ENCODE assay signal across 19 cellular contexts in genomic region chr10:127948791-127949190, GRCh38. TPM values are rescaled to one million over a fixed set of nuclear protein-coding genes. Genes with fewer than 3 reads are reported as not detected.
DNase-seq lines count a peak whose midpoint lies in the region; ATAC-seq, FAIRE-seq and TF ChIP-seq lines count a peak whose summit lies in the region.
"Had no signal": no experiment of that assay in that cellular context is flagged by ENCODE, and none has a peak within 500 bp of the region (broad histone marks: within the 10 kb centered on the region; RNA-seq: fewer than 3 reads in every experiment).

No MANE protein-coding gene starts in this region.

- ATAC-seq in Right ventricle myocardium inferior: no peak
- no peak for ATAC-seq in GM21423 (IDR thresholded peaks at IDR 0.05; ENCODE audit: unreplicated experiment)
- ATAC-seq: GM12878, HCT116 had no signal

- H3K27ac ChIP-seq in right atrium auricular region (no peak overlapping the region), SJCRH30 (no peak overlapping the region)
- H3K27ac ChIP-seq: BLaER1 treated with 17β-estradiol and CSF1 and Interleukin-3, amounts not matched to agents 10 nM and 100 nM; GM23248 had no signal

- H3K4me3 ChIP-seq in right atrium auricular region (no peak overlapping the region), bronchial epithelial cell (ENCODE audit: low read depth, low read length) (no peak overlapping the region), epithelial cell of esophagus (ENCODE audit: low read length) (no peak overlapping the region), SJCRH30 (no peak overlapping the region)
- H3K4me3 ChIP-seq: BLaER1 treated with 17β-estradiol and CSF1 and Interleukin-3, amounts not matched to agents 10 nM and 100 nM; GM12878; GM23248 had no signal

- H3K27me3 ChIP-seq in right atrium auricular region: no peaks in the 10 kb centered on the region
- H3K27me3 ChIP-seq in bronchial epithelial cell (ENCODE audit: control insufficient read depth, insufficient read depth, low read length): no peaks in the 10 kb centered on the region
- H3K27me3 ChIP-seq in SJCRH30: no peaks in the 10 kb centered on the region
- H3K27me3 ChIP-seq: BLaER1 treated with 17β-estradiol and CSF1 and Interleukin-3, amounts not matched to agents 10 nM and 100 nM had no signal

- DNase-seq in right atrium auricular region (ENCODE audit: low spot score): peak; percentile 40
- DNase-seq in Right ventricle myocardium inferior (ENCODE audit: missing footprints): no peak
- peak; percentile 79 for DNase-seq in bronchial epithelial cell (ENCODE audit: low read depth)
- DNase-seq in epithelial cell of esophagus (ENCODE audit: low read depth): peak; percentile 68
- no peak for DNase-seq in SJCRH30
- DNase-seq in activated CD4-positive, alpha-beta T cell treated with anti-CD3 and anti-CD28 coated beads, Interleukin-2, amount 50 U/mL, for 1 hour: no peak
- DNase-seq: ACHN; Calu3; CD4-positive, CD25-positive, alpha-beta regulatory T cell; DMS 273 treated with DMSO at 0.1 percent for 48 hours; GM23248 had no signal

- H3K4me1 ChIP-seq in right atrium auricular region (peaks cover 0 to 8% of the 10 kb centered on the region in 2 donors), SJCRH30 (no peaks in the 10 kb centered on the region)

- TF ChIP-seq CTCF in right atrium auricular region (IDR thresholded peaks at IDR 0.05) (no peak), bronchial epithelial cell (IDR thresholded peaks at IDR 0.05; ENCODE audit: insufficient read depth, low read length, severe bottlenecking) (no peak), epithelial cell of esophagus (IDR thresholded peaks at IDR 0.05; ENCODE audit: insufficient read depth, low read depth, low read length, missing control alignments) (no peak)

- no peak for FAIRE-seq in bronchial epithelial cell (lab: Jason Lieb, UNC)
- FAIRE-seq: GM12878, GM18507, H54 had no signal

- H3K36me3 ChIP-seq in right atrium auricular region (no peaks in the 10 kb centered on the region), bronchial epithelial cell (ENCODE audit: control insufficient read depth, insufficient read depth, low read length) (no peaks in the 10 kb centered on the region), SJCRH30 (no peaks in the 10 kb centered on the region)

- no peaks in the 10 kb centered on the region for H3K9me3 ChIP-seq in right atrium auricular region
- no peaks in the 10 kb centered on the region for H3K9me3 ChIP-seq in SJCRH30 (replicated peaks)

- intact Hi-C loops in Right ventricle myocardium inferior (cut with DNase I): no loop called here

RNA-seq across cellular contexts. Expression of gene PTPRE, which starts 41.9 kb away (rescaled TPM):
- total RNA-seq in right atrium auricular region: 10 to 100 TPM; 11.3 to 23.5 TPM
- total RNA-seq in Right ventricle myocardium inferior: 17.4 TPM
- total RNA-seq in bronchial epithelial cell: 5.9 and 7.9 TPM in 2 replicates
- 5.2 and 5.3 TPM in 2 replicates for total RNA-seq in SJCRH30 (2014; rRNA removed; shearing (Covaris generic))

RNA-seq across cellular contexts. Expression of gene CLRN3, which starts 56.0 kb away (rescaled TPM):
- total RNA-seq in right atrium auricular region (not detected), Right ventricle myocardium inferior (not detected), bronchial epithelial cell (not detected in 2 replicates)
- total RNA-seq in SJCRH30 (2014; rRNA removed; shearing (Covaris generic)): not detected in 2 replicates
- total RNA-seq: A172; CD4-positive, CD25-positive, alpha-beta regulatory T cell; Daoy; GM12878; GM23248 had no signal

Comparison
In these comparisons a context has a peak if more than half of its experiments do, and no peak if none do; other contexts are left out.
1. DNase-seq: peak in right atrium auricular region (single experiment), bronchial epithelial cell (single experiment) and epithelial cell of esophagus (single experiment); none in Right ventricle myocardium inferior (single experiment), SJCRH30 (0 of 2) and activated CD4-positive, alpha-beta T cell treated with anti-CD3 and anti-CD28 coated beads, Interleukin-2, amount 50 U/mL, for 1 hour (single experiment).